In the genomic region with DNA sequence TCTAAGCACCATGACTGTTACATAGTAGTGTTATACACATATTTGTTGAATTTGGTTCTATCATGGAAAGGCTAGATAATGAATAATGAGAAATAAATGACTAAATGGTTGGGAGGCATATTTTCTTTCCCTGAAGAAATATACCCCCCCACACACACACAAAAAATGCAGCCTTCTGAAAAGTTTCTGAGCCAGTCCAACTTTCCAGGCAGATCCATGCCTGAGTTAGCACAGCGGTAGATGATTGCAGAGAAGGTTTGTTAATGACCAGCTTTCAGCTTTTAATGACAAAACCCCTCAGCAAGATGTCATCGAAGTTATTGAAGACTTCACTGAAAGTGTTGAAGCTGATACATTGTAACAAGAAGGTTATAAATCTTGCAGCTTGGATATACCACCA, we compare ENCODE assay signal across 1 cellular context.
TF ChIP-seq lines count a peak whose summit lies in the region.

No MANE protein-coding gene starts in this region.

TF ChIP-seq in GM23338, 12 proteins besides CTCF, POLR2A, EP300 and RAD21 (continued from another document):
- TF ChIP-seq, protein P1, sequence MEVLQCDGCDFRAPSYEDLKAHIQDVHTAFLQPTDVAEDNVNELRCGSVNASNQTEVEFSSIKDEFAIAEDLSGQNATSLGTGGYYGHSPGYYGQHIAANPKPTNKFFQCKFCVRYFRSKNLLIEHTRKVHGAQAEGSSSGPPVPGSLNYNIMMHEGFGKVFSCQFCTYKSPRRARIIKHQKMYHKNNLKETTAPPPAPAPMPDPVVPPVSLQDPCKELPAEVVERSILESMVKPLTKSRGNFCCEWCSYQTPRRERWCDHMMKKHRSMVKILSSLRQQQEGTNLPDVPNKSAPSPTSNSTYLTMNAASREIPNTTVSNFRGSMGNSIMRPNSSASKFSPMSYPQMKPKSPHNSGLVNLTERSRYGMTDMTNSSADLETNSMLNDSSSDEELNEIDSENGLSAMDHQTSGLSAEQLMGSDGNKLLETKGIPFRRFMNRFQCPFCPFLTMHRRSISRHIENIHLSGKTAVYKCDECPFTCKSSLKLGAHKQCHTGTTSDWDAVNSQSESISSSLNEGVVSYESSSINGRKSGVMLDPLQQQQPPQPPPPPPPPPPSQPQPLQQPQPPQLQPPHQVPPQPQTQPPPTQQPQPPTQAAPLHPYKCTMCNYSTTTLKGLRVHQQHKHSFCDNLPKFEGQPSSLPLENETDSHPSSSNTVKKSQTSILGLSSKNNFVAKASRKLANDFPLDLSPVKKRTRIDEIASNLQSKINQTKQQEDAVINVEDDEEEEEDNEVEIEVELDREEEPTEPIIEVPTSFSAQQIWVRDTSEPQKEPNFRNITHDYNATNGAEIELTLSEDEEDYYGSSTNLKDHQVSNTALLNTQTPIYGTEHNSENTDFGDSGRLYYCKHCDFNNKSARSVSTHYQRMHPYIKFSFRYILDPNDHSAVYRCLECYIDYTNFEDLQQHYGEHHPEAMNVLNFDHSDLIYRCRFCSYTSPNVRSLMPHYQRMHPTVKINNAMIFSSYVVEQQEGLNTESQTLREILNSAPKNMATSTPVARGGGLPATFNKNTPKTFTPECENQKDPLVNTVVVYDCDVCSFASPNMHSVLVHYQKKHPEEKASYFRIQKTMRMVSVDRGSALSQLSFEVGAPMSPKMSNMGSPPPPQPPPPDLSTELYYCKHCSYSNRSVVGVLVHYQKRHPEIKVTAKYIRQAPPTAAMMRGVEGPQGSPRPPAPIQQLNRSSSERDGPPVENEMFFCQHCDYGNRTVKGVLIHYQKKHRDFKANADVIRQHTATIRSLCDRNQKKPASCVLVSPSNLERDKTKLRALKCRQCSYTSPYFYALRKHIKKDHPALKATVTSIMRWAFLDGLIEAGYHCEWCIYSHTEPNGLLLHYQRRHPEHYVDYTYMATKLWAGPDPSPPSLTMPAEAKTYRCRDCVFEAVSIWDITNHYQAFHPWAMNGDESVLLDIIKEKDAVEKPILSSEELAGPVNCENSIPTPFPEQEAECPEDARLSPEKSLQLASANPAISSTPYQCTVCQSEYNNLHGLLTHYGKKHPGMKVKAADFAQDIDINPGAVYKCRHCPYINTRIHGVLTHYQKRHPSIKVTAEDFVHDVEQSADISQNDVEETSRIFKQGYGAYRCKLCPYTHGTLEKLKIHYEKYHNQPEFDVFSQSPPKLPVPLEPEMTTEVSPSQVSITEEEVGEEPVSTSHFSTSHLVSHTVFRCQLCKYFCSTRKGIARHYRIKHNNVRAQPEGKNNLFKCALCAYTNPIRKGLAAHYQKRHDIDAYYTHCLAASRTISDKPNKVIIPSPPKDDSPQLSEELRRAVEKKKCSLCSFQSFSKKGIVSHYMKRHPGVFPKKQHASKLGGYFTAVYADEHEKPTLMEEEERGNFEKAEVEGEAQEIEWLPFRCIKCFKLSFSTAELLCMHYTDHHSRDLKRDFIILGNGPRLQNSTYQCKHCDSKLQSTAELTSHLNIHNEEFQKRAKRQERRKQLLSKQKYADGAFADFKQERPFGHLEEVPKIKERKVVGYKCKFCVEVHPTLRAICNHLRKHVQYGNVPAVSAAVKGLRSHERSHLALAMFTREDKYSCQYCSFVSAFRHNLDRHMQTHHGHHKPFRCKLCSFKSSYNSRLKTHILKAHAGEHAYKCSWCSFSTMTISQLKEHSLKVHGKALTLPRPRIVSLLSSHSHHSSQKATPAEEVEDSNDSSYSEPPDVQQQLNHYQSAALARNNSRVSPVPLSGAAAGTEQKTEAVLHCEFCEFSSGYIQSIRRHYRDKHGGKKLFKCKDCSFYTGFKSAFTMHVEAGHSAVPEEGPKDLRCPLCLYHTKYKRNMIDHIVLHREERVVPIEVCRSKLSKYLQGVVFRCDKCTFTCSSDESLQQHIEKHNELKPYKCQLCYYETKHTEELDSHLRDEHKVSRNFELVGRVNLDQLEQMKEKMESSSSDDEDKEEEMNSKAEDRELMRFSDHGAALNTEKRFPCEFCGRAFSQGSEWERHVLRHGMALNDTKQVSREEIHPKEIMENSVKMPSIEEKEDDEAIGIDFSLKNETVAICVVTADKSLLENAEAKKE (CRISPR knock-in tag; IDR thresholded peaks at IDR 0.05), result no peak
- no peak for TF ChIP-seq EZH2phosphoT487 (IDR thresholded peaks at IDR 0.05; ENCODE audit: unreplicated experiment)
